1 cellular context compared by ENCODE assay signal in the genomic region with DNA sequence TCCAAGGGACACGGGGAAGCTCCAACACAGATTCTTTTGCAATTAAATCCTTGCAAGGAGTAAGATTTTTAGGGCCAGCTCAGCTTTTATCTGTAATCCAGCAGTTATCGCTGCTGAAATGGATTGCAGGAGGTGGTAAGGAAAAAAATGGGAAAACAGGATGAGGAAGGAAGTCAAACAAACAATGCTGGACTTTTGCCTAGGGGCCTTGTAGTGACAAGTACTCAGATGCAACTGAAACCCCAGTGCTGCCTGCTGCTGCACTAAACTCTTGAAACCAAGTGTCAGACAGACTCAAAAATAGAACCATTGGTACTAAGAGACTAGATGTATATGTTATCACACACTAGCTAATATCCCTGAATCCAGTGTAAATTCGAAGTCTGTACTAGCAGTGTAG.
TF ChIP-seq lines count a peak whose summit lies in the region.

No MANE protein-coding gene starts in this region.

TF ChIP-seq in HepG2, 621 proteins besides CTCF, POLR2A, EP300 and RAD21 (continued from another document and continues in another):
- TF ChIP-seq, protein P1, sequence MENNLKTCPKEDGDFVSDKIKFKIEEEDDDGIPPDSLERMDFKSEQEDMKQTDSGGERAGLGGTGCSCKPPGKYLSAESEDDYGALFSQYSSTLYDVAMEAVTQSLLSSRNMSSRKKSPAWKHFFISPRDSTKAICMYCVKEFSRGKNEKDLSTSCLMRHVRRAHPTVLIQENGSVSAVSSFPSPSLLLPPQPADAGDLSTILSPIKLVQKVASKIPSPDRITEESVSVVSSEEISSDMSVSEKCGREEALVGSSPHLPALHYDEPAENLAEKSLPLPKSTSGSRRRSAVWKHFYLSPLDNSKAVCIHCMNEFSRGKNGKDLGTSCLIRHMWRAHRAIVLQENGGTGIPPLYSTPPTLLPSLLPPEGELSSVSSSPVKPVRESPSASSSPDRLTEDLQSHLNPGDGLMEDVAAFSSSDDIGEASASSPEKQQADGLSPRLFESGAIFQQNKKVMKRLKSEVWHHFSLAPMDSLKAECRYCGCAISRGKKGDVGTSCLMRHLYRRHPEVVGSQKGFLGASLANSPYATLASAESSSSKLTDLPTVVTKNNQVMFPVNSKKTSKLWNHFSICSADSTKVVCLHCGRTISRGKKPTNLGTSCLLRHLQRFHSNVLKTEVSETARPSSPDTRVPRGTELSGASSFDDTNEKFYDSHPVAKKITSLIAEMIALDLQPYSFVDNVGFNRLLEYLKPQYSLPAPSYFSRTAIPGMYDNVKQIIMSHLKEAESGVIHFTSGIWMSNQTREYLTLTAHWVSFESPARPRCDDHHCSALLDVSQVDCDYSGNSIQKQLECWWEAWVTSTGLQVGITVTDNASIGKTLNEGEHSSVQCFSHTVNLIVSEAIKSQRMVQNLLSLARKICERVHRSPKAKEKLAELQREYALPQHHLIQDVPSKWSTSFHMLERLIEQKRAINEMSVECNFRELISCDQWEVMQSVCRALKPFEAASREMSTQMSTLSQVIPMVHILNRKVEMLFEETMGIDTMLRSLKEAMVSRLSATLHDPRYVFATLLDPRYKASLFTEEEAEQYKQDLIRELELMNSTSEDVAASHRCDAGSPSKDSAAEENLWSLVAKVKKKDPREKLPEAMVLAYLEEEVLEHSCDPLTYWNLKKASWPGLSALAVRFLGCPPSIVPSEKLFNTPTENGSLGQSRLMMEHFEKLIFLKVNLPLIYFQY (CRISPR knock-in tag; IDR thresholded peaks at IDR 0.05; ENCODE audit: borderline replicate concordance): no peak
- no peak for TF ChIP-seq YEATS2 (CRISPR knock-in tag; IDR thresholded peaks at IDR 0.05; ENCODE audit: borderline replicate concordance)
- TF ChIP-seq TGIF2 (CRISPR knock-in tag; IDR thresholded peaks at IDR 0.05): no peak
- TF ChIP-seq NFKB2 (CRISPR knock-in tag; IDR thresholded peaks at IDR 0.05; ENCODE audit: borderline replicate concordance): no peak
- no peak for TF ChIP-seq ZNF839 (CRISPR knock-in tag; IDR thresholded peaks at IDR 0.05; ENCODE audit: borderline replicate concordance)
- TF ChIP-seq, protein P2, sequence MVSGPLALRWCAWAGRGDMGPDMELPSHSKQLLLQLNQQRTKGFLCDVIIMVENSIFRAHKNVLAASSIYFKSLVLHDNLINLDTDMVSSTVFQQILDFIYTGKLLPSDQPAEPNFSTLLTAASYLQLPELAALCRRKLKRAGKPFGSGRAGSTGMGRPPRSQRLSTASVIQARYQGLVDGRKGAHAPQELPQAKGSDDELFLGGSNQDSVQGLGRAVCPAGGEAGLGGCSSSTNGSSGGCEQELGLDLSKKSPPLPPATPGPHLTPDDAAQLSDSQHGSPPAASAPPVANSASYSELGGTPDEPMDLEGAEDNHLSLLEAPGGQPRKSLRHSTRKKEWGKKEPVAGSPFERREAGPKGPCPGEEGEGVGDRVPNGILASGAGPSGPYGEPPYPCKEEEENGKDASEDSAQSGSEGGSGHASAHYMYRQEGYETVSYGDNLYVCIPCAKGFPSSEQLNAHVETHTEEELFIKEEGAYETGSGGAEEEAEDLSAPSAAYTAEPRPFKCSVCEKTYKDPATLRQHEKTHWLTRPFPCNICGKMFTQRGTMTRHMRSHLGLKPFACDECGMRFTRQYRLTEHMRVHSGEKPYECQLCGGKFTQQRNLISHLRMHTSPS (CRISPR knock-in tag; IDR thresholded peaks at IDR 0.05; ENCODE audit: low read depth): no peak
- peak; percentile 61; the same call in 1 of the 2 replicates for TF ChIP-seq NFIC (IDR thresholded peaks at IDR 0.05; ENCODE audit: low read length)
- TF ChIP-seq ZNF720 (CRISPR knock-in tag; IDR thresholded peaks at IDR 0.05): no peak
- peak; percentile 73 for TF ChIP-seq BRD4 (CRISPR knock-in tag; IDR thresholded peaks at IDR 0.05)
- no peak for TF ChIP-seq GABPB1 (CRISPR knock-in tag; IDR thresholded peaks at IDR 0.05)
- TF ChIP-seq PLRG1 (conservative IDR thresholded peaks at IDR 0.05): no peak
- TF ChIP-seq, protein P3, sequence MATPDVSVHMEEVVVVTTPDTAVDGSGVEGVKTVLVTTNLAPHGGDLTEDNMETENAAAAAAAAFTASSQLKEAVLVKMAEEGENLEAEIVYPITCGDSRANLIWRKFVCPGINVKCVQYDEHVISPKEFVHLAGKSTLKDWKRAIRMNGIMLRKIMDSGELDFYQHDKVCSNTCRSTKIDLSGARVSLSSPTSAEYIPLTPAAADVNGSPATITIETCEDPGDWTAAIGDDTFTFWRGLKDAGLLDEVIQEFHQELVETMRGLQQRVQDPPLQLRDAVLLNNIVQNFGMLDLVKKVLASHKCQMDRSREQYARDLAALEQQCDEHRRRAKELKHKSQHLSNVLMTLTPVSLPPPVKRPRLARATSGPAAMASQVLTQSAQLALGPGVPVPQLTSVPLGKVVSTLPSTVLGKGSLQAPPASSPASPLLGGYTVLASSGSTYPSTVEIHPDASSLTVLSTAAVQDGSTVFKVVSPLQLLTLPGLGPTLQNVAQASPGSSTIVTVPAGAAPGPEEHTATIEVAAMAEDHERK (CRISPR knock-in tag; IDR thresholded peaks at IDR 0.05; ENCODE audit: low read depth): no peak
- no peak for TF ChIP-seq ZSCAN20 (CRISPR knock-in tag; IDR thresholded peaks at IDR 0.05; ENCODE audit: borderline replicate concordance)
- TF ChIP-seq NBN (conservative IDR thresholded peaks at IDR 0.05): no peak
- TF ChIP-seq CBX1 (IDR thresholded peaks at IDR 0.05; ENCODE audit: low read depth): no peak
- no peak for TF ChIP-seq NFYB (CRISPR knock-in tag; IDR thresholded peaks at IDR 0.05)
- TF ChIP-seq ZBTB38 (CRISPR knock-in tag; IDR thresholded peaks at IDR 0.05): no peak
- no peak for TF ChIP-seq RAD51 (IDR thresholded peaks at IDR 0.05; ENCODE audit: borderline replicate concordance)
- no peak for TF ChIP-seq MTA1 (CRISPR knock-in tag; IDR thresholded peaks at IDR 0.05; ENCODE audit: borderline replicate concordance)
- TF ChIP-seq ZNF678 (CRISPR knock-in tag; IDR thresholded peaks at IDR 0.05): no peak
- TF ChIP-seq MATR3 (CRISPR knock-in tag; IDR thresholded peaks at IDR 0.05): no peak
- no peak for TF ChIP-seq ZNF12 (CRISPR knock-in tag; IDR thresholded peaks at IDR 0.05)
- TF ChIP-seq NR2F2 (IDR thresholded peaks at IDR 0.05; ENCODE audit: borderline replicate concordance, low read depth): no peak
- TF ChIP-seq ZFP36L1 (CRISPR knock-in tag; IDR thresholded peaks at IDR 0.05): no peak
- TF ChIP-seq ELF1 (CRISPR knock-in tag; IDR thresholded peaks at IDR 0.05): peak; percentile 40; the same call in 1 of the 2 replicates
- TF ChIP-seq, protein P4, sequence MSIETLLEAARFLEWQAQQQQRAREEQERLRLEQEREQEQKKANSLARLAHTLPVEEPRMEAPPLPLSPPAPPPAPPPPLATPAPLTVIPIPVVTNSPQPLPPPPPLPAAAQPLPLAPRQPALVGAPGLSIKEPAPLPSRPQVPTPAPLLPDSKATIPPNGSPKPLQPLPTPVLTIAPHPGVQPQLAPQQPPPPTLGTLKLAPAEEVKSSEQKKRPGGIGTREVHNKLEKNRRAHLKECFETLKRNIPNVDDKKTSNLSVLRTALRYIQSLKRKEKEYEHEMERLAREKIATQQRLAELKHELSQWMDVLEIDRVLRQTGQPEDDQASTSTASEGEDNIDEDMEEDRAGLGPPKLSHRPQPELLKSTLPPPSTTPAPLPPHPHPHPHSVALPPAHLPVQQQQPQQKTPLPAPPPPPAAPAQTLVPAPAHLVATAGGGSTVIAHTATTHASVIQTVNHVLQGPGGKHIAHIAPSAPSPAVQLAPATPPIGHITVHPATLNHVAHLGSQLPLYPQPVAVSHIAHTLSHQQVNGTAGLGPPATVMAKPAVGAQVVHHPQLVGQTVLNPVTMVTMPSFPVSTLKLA (IDR thresholded peaks at IDR 0.05): no peak
- TF ChIP-seq, protein P5, sequence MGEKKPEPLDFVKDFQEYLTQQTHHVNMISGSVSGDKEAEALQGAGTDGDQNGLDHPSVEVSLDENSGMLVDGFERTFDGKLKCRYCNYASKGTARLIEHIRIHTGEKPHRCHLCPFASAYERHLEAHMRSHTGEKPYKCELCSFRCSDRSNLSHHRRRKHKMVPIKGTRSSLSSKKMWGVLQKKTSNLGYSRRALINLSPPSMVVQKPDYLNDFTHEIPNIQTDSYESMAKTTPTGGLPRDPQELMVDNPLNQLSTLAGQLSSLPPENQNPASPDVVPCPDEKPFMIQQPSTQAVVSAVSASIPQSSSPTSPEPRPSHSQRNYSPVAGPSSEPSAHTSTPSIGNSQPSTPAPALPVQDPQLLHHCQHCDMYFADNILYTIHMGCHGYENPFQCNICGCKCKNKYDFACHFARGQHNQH (CRISPR knock-in tag; IDR thresholded peaks at IDR 0.05): 0 out of 2 replicates have a peak, but pooled peaks have one; percentile 21
- TF ChIP-seq KLF13 (CRISPR knock-in tag; IDR thresholded peaks at IDR 0.05): no peak
- TF ChIP-seq CC2D1A (CRISPR knock-in tag; IDR thresholded peaks at IDR 0.05): no peak
- TF ChIP-seq ZFP36 (IDR thresholded peaks at IDR 0.05; ENCODE audit: borderline replicate concordance, low read depth, low read length, partially characterized antibody): no peak
- TF ChIP-seq, protein P6, sequence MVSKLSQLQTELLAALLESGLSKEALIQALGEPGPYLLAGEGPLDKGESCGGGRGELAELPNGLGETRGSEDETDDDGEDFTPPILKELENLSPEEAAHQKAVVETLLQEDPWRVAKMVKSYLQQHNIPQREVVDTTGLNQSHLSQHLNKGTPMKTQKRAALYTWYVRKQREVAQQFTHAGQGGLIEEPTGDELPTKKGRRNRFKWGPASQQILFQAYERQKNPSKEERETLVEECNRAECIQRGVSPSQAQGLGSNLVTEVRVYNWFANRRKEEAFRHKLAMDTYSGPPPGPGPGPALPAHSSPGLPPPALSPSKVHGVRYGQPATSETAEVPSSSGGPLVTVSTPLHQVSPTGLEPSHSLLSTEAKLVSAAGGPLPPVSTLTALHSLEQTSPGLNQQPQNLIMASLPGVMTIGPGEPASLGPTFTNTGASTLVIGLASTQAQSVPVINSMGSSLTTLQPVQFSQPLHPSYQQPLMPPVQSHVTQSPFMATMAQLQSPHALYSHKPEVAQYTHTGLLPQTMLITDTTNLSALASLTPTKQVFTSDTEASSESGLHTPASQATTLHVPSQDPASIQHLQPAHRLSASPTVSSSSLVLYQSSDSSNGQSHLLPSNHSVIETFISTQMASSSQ (IDR thresholded peaks at IDR 0.05; ENCODE audit: low read depth): no peak
- TF ChIP-seq, protein P6 (CRISPR knock-in tag; IDR thresholded peaks at IDR 0.05; ENCODE audit: borderline replicate concordance): no peak
- no peak for TF ChIP-seq AGO1 (IDR thresholded peaks at IDR 0.05; ENCODE audit: low read depth, low read length, poor library complexity, severe bottlenecking)
- no peak for TF ChIP-seq ZBTB1 (CRISPR knock-in tag; IDR thresholded peaks at IDR 0.05; ENCODE audit: borderline replicate concordance)
- TF ChIP-seq ZNF510 (CRISPR knock-in tag; IDR thresholded peaks at IDR 0.05; ENCODE audit: low read depth): no peak
- TF ChIP-seq HMG20B (CRISPR knock-in tag; conservative IDR thresholded peaks at IDR 0.05): 0 out of 2 replicates have a peak, but pooled peaks have one; percentile 40
- TF ChIP-seq, protein P7, sequence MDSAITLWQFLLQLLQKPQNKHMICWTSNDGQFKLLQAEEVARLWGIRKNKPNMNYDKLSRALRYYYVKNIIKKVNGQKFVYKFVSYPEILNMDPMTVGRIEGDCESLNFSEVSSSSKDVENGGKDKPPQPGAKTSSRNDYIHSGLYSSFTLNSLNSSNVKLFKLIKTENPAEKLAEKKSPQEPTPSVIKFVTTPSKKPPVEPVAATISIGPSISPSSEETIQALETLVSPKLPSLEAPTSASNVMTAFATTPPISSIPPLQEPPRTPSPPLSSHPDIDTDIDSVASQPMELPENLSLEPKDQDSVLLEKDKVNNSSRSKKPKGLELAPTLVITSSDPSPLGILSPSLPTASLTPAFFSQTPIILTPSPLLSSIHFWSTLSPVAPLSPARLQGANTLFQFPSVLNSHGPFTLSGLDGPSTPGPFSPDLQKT (CRISPR knock-in tag; IDR thresholded peaks at IDR 0.05; ENCODE audit: borderline replicate concordance): no peak
- TF ChIP-seq PPARG (CRISPR knock-in tag; conservative IDR thresholded peaks at IDR 0.05): 0 out of 2 replicates have a peak, but pooled peaks have one; percentile 36
- no peak for TF ChIP-seq ZNF367 (CRISPR knock-in tag; IDR thresholded peaks at IDR 0.05; ENCODE audit: borderline replicate concordance)
- no peak for TF ChIP-seq SMAD9 (CRISPR knock-in tag; IDR thresholded peaks at IDR 0.05)
- TF ChIP-seq POLR2AphosphoS2 (IDR thresholded peaks at IDR 0.05; ENCODE audit: low read depth, low read length): no peak
- no peak for TF ChIP-seq THAP11 (CRISPR knock-in tag; IDR thresholded peaks at IDR 0.05)
- TF ChIP-seq ZNF564 (CRISPR knock-in tag; IDR thresholded peaks at IDR 0.05): no peak
- no peak for TF ChIP-seq ZNF550 (CRISPR knock-in tag; IDR thresholded peaks at IDR 0.05; ENCODE audit: borderline replicate concordance)
- no peak for TF ChIP-seq RFX1 (IDR thresholded peaks at IDR 0.05)
- TF ChIP-seq, protein P8, sequence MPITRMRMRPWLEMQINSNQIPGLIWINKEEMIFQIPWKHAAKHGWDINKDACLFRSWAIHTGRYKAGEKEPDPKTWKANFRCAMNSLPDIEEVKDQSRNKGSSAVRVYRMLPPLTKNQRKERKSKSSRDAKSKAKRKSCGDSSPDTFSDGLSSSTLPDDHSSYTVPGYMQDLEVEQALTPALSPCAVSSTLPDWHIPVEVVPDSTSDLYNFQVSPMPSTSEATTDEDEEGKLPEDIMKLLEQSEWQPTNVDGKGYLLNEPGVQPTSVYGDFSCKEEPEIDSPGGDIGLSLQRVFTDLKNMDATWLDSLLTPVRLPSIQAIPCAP (CRISPR knock-in tag; IDR thresholded peaks at IDR 0.05; ENCODE audit: low read depth): no peak
- TF ChIP-seq PCBP1 (IDR thresholded peaks at IDR 0.05; ENCODE audit: borderline replicate concordance, low read depth, low read length): no peak
- no peak for TF ChIP-seq SMAD3 (CRISPR knock-in tag; IDR thresholded peaks at IDR 0.05)
- no peak for TF ChIP-seq SOX6 (IDR thresholded peaks at IDR 0.05)
- TF ChIP-seq SOX6 (CRISPR knock-in tag; IDR thresholded peaks at IDR 0.05): peak; percentile 80
- no peak for TF ChIP-seq YY1 (IDR thresholded peaks at IDR 0.05; ENCODE audit: insufficient read depth, insufficient replicate concordance, low read depth, low read length)
- no peak for TF ChIP-seq STAG1 (CRISPR knock-in tag; IDR thresholded peaks at IDR 0.05)
- no peak for TF ChIP-seq PHB2 (IDR thresholded peaks at IDR 0.05; ENCODE audit: partially characterized antibody)
- TF ChIP-seq MBNL3 (CRISPR knock-in tag; conservative IDR thresholded peaks at IDR 0.05): no peak
- no peak for TF ChIP-seq TMF1 (CRISPR knock-in tag; IDR thresholded peaks at IDR 0.05; ENCODE audit: low read depth)
- TF ChIP-seq THYN1 (CRISPR knock-in tag; IDR thresholded peaks at IDR 0.05; ENCODE audit: borderline replicate concordance, low read depth): no peak
- TF ChIP-seq SRY (CRISPR knock-in tag; IDR thresholded peaks at IDR 0.05): no peak
- TF ChIP-seq MAFF (IDR thresholded peaks at IDR 0.05; ENCODE audit: low read depth, low read length): no peak
